24 cellular contexts compared by ENCODE assay signal in genomic region chr10:72796538-72796937, GRCh38.
DNase-seq lines count a peak whose midpoint lies in the region; ATAC-seq, FAIRE-seq and TF ChIP-seq lines count a peak whose summit lies in the region.
"Had no signal": no experiment of that assay in that cellular context is flagged by ENCODE, and none has a peak within 500 bp of the region (broad histone marks: within the 10 kb centered on the region; RNA-seq: fewer than 3 reads in every experiment).

No MANE protein-coding gene starts in this region.

- no peak overlapping the region for H3K4me3 ChIP-seq in HepG2 (replicated peaks in 1 of 3; ENCODE audit: insufficient read depth in 1 of 3, low read depth in 2 of 3, low read length in 3 of 3)
- no peak overlapping the region for H3K4me3 ChIP-seq in right lobe of liver
- H3K4me3 ChIP-seq in K562 = no peak overlapping the region
- H3K4me3 ChIP-seq in PC-9 = no peak overlapping the region
- H3K4me3 ChIP-seq: A549; BLaER1 treated with 17β-estradiol and CSF1 and Interleukin-3, amounts not matched to agents 10 nM and 100 nM; GM12878 had no signal

- TF ChIP-seq RAD21 in HepG2 (CRISPR knock-in tag; IDR thresholded peaks at IDR 0.05) (no peak), K562 (CRISPR knock-in tag; conservative IDR thresholded peaks at IDR 0.05 in 1 of 2, IDR thresholded peaks at IDR 0.05 in 1 of 2) (no peak)

- TF ChIP-seq EP300 in HepG2 (IDR thresholded peaks at IDR 0.05; ENCODE audit: low read depth in 2 of 2, low read length in 2 of 2) = no peak
- TF ChIP-seq EP300 in HepG2 (CRISPR knock-in tag; IDR thresholded peaks at IDR 0.05; ENCODE audit: borderline replicate concordance) = no peak
- TF ChIP-seq EP300 in K562 (IDR thresholded peaks at IDR 0.05; ENCODE audit: low read length) = no peak

- H3K79me2 ChIP-seq in HepG2 (ENCODE audit: insufficient read depth, low read length) (no peaks in the 10 kb centered on the region), K562 (ENCODE audit: control insufficient read depth, insufficient read depth, low read length) (no peaks in the 10 kb centered on the region), PC-9 (ENCODE audit: low read depth) (peaks cover 5% of the 10 kb centered on the region; the same call in 1 of the 2 replicates)

- H4K20me1 ChIP-seq in HepG2 (ENCODE audit: insufficient read depth, low read length) (no peaks in the 10 kb centered on the region), K562 (replicated peaks; ENCODE audit: control insufficient read depth, insufficient read depth, low read length) (no peaks in the 10 kb centered on the region), PC-9 (ENCODE audit: insufficient read depth) (no peaks in the 10 kb centered on the region)

- H2AFZ ChIP-seq in HepG2 (ENCODE audit: low read length) (no peak overlapping the region), K562 (ENCODE audit: low read depth, low read length) (no peak overlapping the region), PC-9 (no peak overlapping the region)

- intact Hi-C loops in HepG2 (cut with micrococcal nuclease; ENCODE audit: unreplicated experiment) = no loop called here
- intact Hi-C loops in right lobe of liver (cut with DNase I) = no loop called here
- intact Hi-C loops in K562 (cut with micrococcal nuclease) = no loop called here
- intact Hi-C loops in PC-9 (cut with micrococcal nuclease; ENCODE audit: unreplicated experiment) = no loop called here

- no TSS peak for BruUV-seq in HepG2 (replicated peaks; lab: Mats Ljungman, UMichigan)
- no TSS peak for BruUV-seq in K562 (replicated peaks; lab: Mats Ljungman, UMichigan)
- BruUV-seq in PC-9 (replicated peaks; lab: Mats Ljungman, UMichigan) = no TSS peak

- TF ChIP-seq POLR2A in HepG2 (IDR thresholded peaks at IDR 0.05; ENCODE audit: insufficient read depth in 1 of 2, low read depth in 2 of 2, low read length in 2 of 2) (no peak), right lobe of liver (IDR thresholded peaks at IDR 0.05) (no peak), K562 (conservative IDR thresholded peaks at IDR 0.05) (no peak)

- H3K9me3 ChIP-seq in HepG2 (ENCODE audit: low read length) (no peaks in the 10 kb centered on the region), right lobe of liver (no peaks in the 10 kb centered on the region), K562 (replicated peaks; ENCODE audit: control insufficient read depth, insufficient read depth, low read depth, low read length) (no peaks in the 10 kb centered on the region), PC-9 (ENCODE audit: insufficient read depth, low read depth) (no peaks in the 10 kb centered on the region)
- H3K9me3 ChIP-seq: A549; BLaER1 treated with 17β-estradiol and CSF1 and Interleukin-3, amounts not matched to agents 10 nM and 100 nM; Caco-2 had no signal

- H3F3A ChIP-seq in PC-9 (ENCODE audit: insufficient read depth, low read depth) = peaks cover 30% of the 10 kb centered on the region

- H3K27ac ChIP-seq in HepG2 (ENCODE audit: extremely low read length, insufficient read depth, low read length) (no peak overlapping the region), right lobe of liver (no peak overlapping the region), K562 (ENCODE audit: extremely low read depth, low read depth, low read length) (no peak overlapping the region), PC-9 (no peak overlapping the region)
- H3K27ac ChIP-seq: 22Rv1; BLaER1 treated with 17β-estradiol and CSF1 and Interleukin-3, amounts not matched to agents 10 nM and 100 nM; C4-2B had no signal

- H3K36me3 ChIP-seq in HepG2 (replicated peaks in 1 of 2; ENCODE audit: control insufficient read depth in 1 of 2, insufficient read depth in 2 of 2, low read length in 2 of 2) (no peaks in the 10 kb centered on the region), right lobe of liver (no peaks in the 10 kb centered on the region), K562 (ENCODE audit: control insufficient read depth, insufficient read depth, low read length) (no peaks in the 10 kb centered on the region), PC-9 (ENCODE audit: low read depth) (peaks cover 11% of the 10 kb centered on the region; the same call in 1 of the 2 replicates)

- WGBS in HepG2 (ENCODE audit: low lambda C conversion rate) = 93% methylated on average over 4 of the region's 4 CpGs
- WGBS in right lobe of liver (ENCODE audit: insufficient coverage, low coverage, low lambda C conversion rate, missing lambda C conversion rate) = 100% methylated on average over 2 of the region's 4 CpGs
- 80% methylated on average over 4 of the region's 4 CpGs for WGBS in K562 (ENCODE audit: insufficient coverage, low coverage, missing lambda C conversion rate)

- no peaks in the 10 kb centered on the region for H3K9me2 ChIP-seq in PC-9 (ENCODE audit: insufficient read depth)

- H3K4me1 ChIP-seq in HepG2 (ENCODE audit: insufficient read depth, low read length) = peaks cover 25% of the 10 kb centered on the region
- no peaks in the 10 kb centered on the region for H3K4me1 ChIP-seq in right lobe of liver
- peaks cover 2 to 24% of the 10 kb centered on the region in 2 experiments; a peak in 4 of 5 replicates for H3K4me1 ChIP-seq in K562 (replicated peaks in 1 of 2; ENCODE audit: control insufficient read depth in 2 of 2, insufficient read depth in 2 of 2, low read length in 2 of 2)
- peaks cover 45% of the 10 kb centered on the region for H3K4me1 ChIP-seq in PC-9 (replicated peaks; ENCODE audit: insufficient read depth)

- H3K9ac ChIP-seq in HepG2 (ENCODE audit: insufficient read depth, low read depth, low read length) (no peak overlapping the region), K562 (ENCODE audit: insufficient read depth in 1 of 2, low read depth in 2 of 2, low read length in 2 of 2) (no peak overlapping the region)
- H3K9ac ChIP-seq: BLaER1 treated with 17β-estradiol and CSF1 and Interleukin-3, amounts not matched to agents 10 nM and 100 nM had no signal

- no peaks in the 10 kb centered on the region for H3K9me1 ChIP-seq in K562 (ENCODE audit: control insufficient read depth, insufficient read depth, low read length)

- FAIRE-seq in HepG2 (lab: Jason Lieb, UNC) (no peak), RCC 7860 (lab: Jason Lieb, UNC) (peak; percentile 11), K562 (lab: Jason Lieb, UNC) (no peak)
- FAIRE-seq: A549, D721Med, GM12878, GM12892, GM18507 had no signal

- POLR2A ChIA-PET in HepG2 (lab: Yijun Ruan, JAX) (no interaction called here), K562 (lab: Yijun Ruan, JAX) (interaction anchor here (1.0 kb wide), 1 partner anchor 11 kb away, joined by 4 read pairs; no protein-coding TSS in a partner anchor), PC-9 (lab: Charles Lee; ENCODE audit: unreplicated experiment) (interaction anchor here (0.5 kb wide), 1 partner anchor 74 kb away, joined by 4 read pairs; no protein-coding TSS in a partner anchor)

- TF ChIP-seq CTCF in HepG2 (CRISPR knock-in tag; IDR thresholded peaks at IDR 0.05) = no peak
- no peak for TF ChIP-seq CTCF in right lobe of liver (IDR thresholded peaks at IDR 0.05)
- TF ChIP-seq CTCF in K562 (IDR thresholded peaks at IDR 0.05 in 2 of 3, conservative IDR thresholded peaks at IDR 0.05 in 1 of 3; ENCODE audit: insufficient read depth in 2 of 3, low read depth in 1 of 3, low read length in 3 of 3) = no peak
- no peak for TF ChIP-seq CTCF in PC-9 (conservative IDR thresholded peaks at IDR 0.05)

- H3K27me3 ChIP-seq in HepG2 (ENCODE audit: control insufficient read depth in 1 of 2, insufficient read depth in 2 of 2, low read length in 2 of 2) = no peaks in the 10 kb centered on the region
- H3K27me3 ChIP-seq in right lobe of liver = no peaks in the 10 kb centered on the region
- H3K27me3 ChIP-seq in K562 (ENCODE audit: control insufficient read depth in 2 of 2, insufficient read depth in 2 of 2, low read length in 2 of 2) = no peaks in the 10 kb centered on the region
- no peaks in the 10 kb centered on the region for H3K27me3 ChIP-seq in PC-9 (ENCODE audit: insufficient read depth, low read depth)
- H3K27me3 ChIP-seq: BLaER1 treated with 17β-estradiol and CSF1 and Interleukin-3, amounts not matched to agents 10 nM and 100 nM had no signal

- in situ Hi-C loops in HepG2 (cut with HindIII; ENCODE audit: extremely low pct_ligation_motif_present, low pct_unique_long_range_greater_than_20kb) = no loop called here
- in situ Hi-C loops in K562 (cut with MboI) = no loop called here

- CTCF ChIA-PET in HepG2 (lab: Yijun Ruan, JAX; ENCODE audit: low intra/inter-chr PET ratio, low total read pairs) (no interaction called here), K562 (lab: Yijun Ruan, JAX; ENCODE audit: low intra/inter-chr PET ratio) (no interaction called here), PC-9 (lab: Charles Lee) (no interaction called here)

- ATAC-seq in HepG2 = no peak
- no peak for ATAC-seq in right lobe of liver
- no peak for ATAC-seq in K562
- ATAC-seq: A549; CD8-positive, alpha-beta T cell; GM12878 had no signal

- H3K4me2 ChIP-seq in HepG2 (ENCODE audit: low read depth, low read length) (no peak overlapping the region), K562 (ENCODE audit: insufficient read depth, low read length) (no peak overlapping the region), PC-9 (no peak overlapping the region)
- H3K4me2 ChIP-seq: A549; BLaER1 treated with 17β-estradiol and CSF1 and Interleukin-3, amounts not matched to agents 10 nM and 100 nM had no signal

- no peak for DNase-seq in HepG2 (ENCODE audit: low spot score)
- DNase-seq in right lobe of liver = no peak
- no peak for DNase-seq in RCC 7860 (ENCODE audit: low spot score)
- DNase-seq in K562 (ENCODE audit: extremely low read depth in 1 of 4, low spot score in 3 of 4) = no peak
- DNase-seq in PC-9 = no peak
- DNase-seq in activated naive CD4-positive, alpha-beta T cell treated with Interleukin-2 at 50 U/mL for 16 hours = no peak
- DNase-seq: AML-193; Caco-2; Calu3; CD4-positive, alpha-beta T cell; CD8-positive, alpha-beta T cell; DMS153; DMS53; DMS79; DND-41; GDM1 had no signal

TF ChIP-seq in HepG2, 621 proteins besides CTCF, POLR2A, EP300 and RAD21 (continues in another document):
- no peak for TF ChIP-seq GLI4 (CRISPR knock-in tag; IDR thresholded peaks at IDR 0.05; ENCODE audit: borderline replicate concordance)
- TF ChIP-seq TEAD2 (CRISPR knock-in tag; IDR thresholded peaks at IDR 0.05) = no peak
- no peak for TF ChIP-seq ZFY (CRISPR knock-in tag; IDR thresholded peaks at IDR 0.05)
- no peak for TF ChIP-seq ZNF652 (CRISPR knock-in tag; IDR thresholded peaks at IDR 0.05; ENCODE audit: borderline replicate concordance, low read depth)
- TF ChIP-seq CBFB (CRISPR knock-in tag; IDR thresholded peaks at IDR 0.05) = no peak
- no peak for TF ChIP-seq RFXAP (CRISPR knock-in tag; IDR thresholded peaks at IDR 0.05; ENCODE audit: borderline replicate concordance)

TF ChIP-seq in K562, 482 proteins besides CTCF, POLR2A, EP300 and RAD21 (continues in another document):
- no peak for TF ChIP-seq KLF10 (CRISPR knock-in tag; IDR thresholded peaks at IDR 0.05)
- no peak for TF ChIP-seq PML (IDR thresholded peaks at IDR 0.05; ENCODE audit: low read length)
- TF ChIP-seq ZNF263 (CRISPR knock-in tag; IDR thresholded peaks at IDR 0.05; ENCODE audit: borderline replicate concordance) = no peak
- peak; percentile 64; the same call in 1 of the 2 replicates for TF ChIP-seq ZNF121 (CRISPR knock-in tag; conservative IDR thresholded peaks at IDR 0.05)

Comparison
In these comparisons a context has a peak if more than half of its experiments do, and no peak if none do; other contexts are left out.
1. Of the 241 proteins assayed by ChIP-seq in both HepG2 and K562: peak only in HepG2: none; only in K562: none; in both: ZNF121; in neither: 240.